ENCODE assay signal across 1 cellular context in genomic region chr20:55140631-55141030, GRCh38.
TF ChIP-seq lines count a peak whose summit lies in the region.

No MANE protein-coding gene starts in this region.

TF ChIP-seq in GM12878, 131 proteins besides CTCF, POLR2A, EP300 and RAD21 (continued from another document):
- TF ChIP-seq ZNF687 (IDR thresholded peaks at IDR 0.05) (peak; percentile 77), BHLHE40 (IDR thresholded peaks at IDR 0.05; ENCODE audit: borderline replicate concordance in 1 of 2, low read depth in 2 of 2, low read length in 1 of 2) (peak in 1 of 2 experiments; percentile 27; a peak in 1 of 4 replicates), MTA3 (IDR thresholded peaks at IDR 0.05; ENCODE audit: borderline replicate concordance, low read length) (no peak), NFIC (IDR thresholded peaks at IDR 0.05; ENCODE audit: low read depth, low read length) (no peak), SKIL (IDR thresholded peaks at IDR 0.05; ENCODE audit: low read depth, poor library complexity, severe bottlenecking) (no peak), RAD51 (IDR thresholded peaks at IDR 0.05) (peak; percentile 77), SMC3 (IDR thresholded peaks at IDR 0.05; ENCODE audit: borderline replicate concordance, low read length) (no peak), ATF2 (IDR thresholded peaks at IDR 0.05; ENCODE audit: low read length) (no peak), IKZF2 (IDR thresholded peaks at IDR 0.05) (no peak), STAT1 (conservative IDR thresholded peaks at IDR 0.05) (no peak)
TF ChIP-seq in GM12878: peak in this region for 4.
